ENCODE assay signal across 24 cellular contexts in genomic region chr6:51462896-51463679, GRCh38.
A peak's percentile ranks its signal among the peaks of the same experiment; 100 is the strongest.
DNase-seq lines count a peak whose midpoint lies in the region; ATAC-seq, FAIRE-seq and TF ChIP-seq lines count a peak whose summit lies in the region.
"Had no signal": no experiment of that assay in that cellular context is flagged by ENCODE, and none has a peak within 500 bp of the region (broad histone marks: within the 10 kb centered on the region; RNA-seq: fewer than 3 reads in every experiment).

No MANE protein-coding gene starts in this region.

- peak; percentile 67 for ATAC-seq in mucosa of descending colon
- ATAC-seq: GM23338 had no signal

- no peak overlapping the region for H3K4me3 ChIP-seq in mucosa of descending colon
- H3K4me3 ChIP-seq: GM23338 had no signal

- no peaks in the 10 kb centered on the region for H3K4me1 ChIP-seq in mucosa of descending colon (ENCODE audit: low read depth)

- intact Hi-C loops in mucosa of descending colon (cut with DNase I, micrococcal nuclease): no loop called here

- H3K9me3 ChIP-seq in mucosa of descending colon: no peaks in the 10 kb centered on the region
- H3K9me3 ChIP-seq: BE2C had no signal

- POLR2A ChIA-PET in HEK293T (lab: Yijun Ruan, JAX): no interaction called here

- CTCF ChIA-PET in HEK293T (lab: Yijun Ruan, JAX): no interaction called here

- FAIRE-seq in urothelium cell line (lab: Jason Lieb, UNC): no peak
- FAIRE-seq: A204.1, GM12891, GM19239, H54, HTR-8/SVneo had no signal

- H3K36me3 ChIP-seq in mucosa of descending colon (ENCODE audit: low read depth): no peaks in the 10 kb centered on the region
- H3K36me3 ChIP-seq: BE2C had no signal

- TF ChIP-seq CTCF in mucosa of descending colon (IDR thresholded peaks at IDR 0.05): no peak

- DNase-seq in HEK293T (ENCODE audit: extremely low spot score) (no peak), NCI-H2227 (lab: John Stamatoyannopoulos, UW; ENCODE audit: unreplicated experiment) (peak; percentile 11), NCI-H748 treated with DMSO at 0.1 percent for 48 hours (lab: John Stamatoyannopoulos, UW) (peak; percentile 16), mucosa of descending colon (no peak), hypothalamus (lab: John Stamatoyannopoulos, UW) (no peak), urothelium cell line (ENCODE audit: low spot score) (no peak)
- DNase-seq: ACHN; BE2C; C1 segment of cervical spinal cord; CD4-positive, CD25-positive, alpha-beta regulatory T cell; CD8-positive, alpha-beta memory T cell; COR-L47; DMS 273 treated with DMSO at 0.1 percent for 48 hours; DMS53; DND-41; EL; HCEC 1CT; HFFc6 had no signal

TF ChIP-seq in HEK293T, 16 proteins besides CTCF, POLR2A, EP300 and RAD21:
- TF ChIP-seq FOXK2 (IDR thresholded peaks at IDR 0.05) (no peak), ARNT (IDR thresholded peaks at IDR 0.05) (no peak), PKNOX1 (IDR thresholded peaks at IDR 0.05) (peak; percentile 38; the same call in 1 of the 2 replicates)

Comparison
In these comparisons a context has a peak if more than half of its experiments do, and no peak if none do; other contexts are left out.
1. DNase-seq: peak in NCI-H2227 (single experiment) and NCI-H748 treated with DMSO at 0.1 percent for 48 hours (single experiment); none in HEK293T (single experiment), mucosa of descending colon (0 of 3), hypothalamus (0 of 51) and urothelium cell line (single experiment).